Comparison of ENCODE assay signal across 29 cellular contexts in genomic region chr2:226680674-226681073, GRCh38.
"Had no signal": no experiment of that assay in that cellular context is flagged by ENCODE, and none has a peak within 500 bp of the region (broad histone marks: within the 10 kb centered on the region; RNA-seq: fewer than 3 reads in every experiment).

No MANE protein-coding gene starts in this region.

- ATAC-seq: naive thymus-derived CD8-positive, alpha-beta T cell; natural killer cell treated with Interleukin-12 subunit alpha and Interleukin-12 subunit beta and Interleukin-15 and Interleukin-18, amount 100 ng/mL, for 72 hours; right cardiac atrium; sciatic nerve; stimulated activated memory B cell treated with anti-CD40 and anti-IgM and Interleukin-4, amounts not matched to agents 10 μg/mL and 1 μg/mL and 100 μg/mL, for 72 hours had no signal

- H3K4me1 Mint-ChIP-seq: stimulated activated memory B cell treated with anti-CD40 and anti-IgM and Interleukin-4, amounts not matched to agents 10 μg/mL and 1 μg/mL and 100 μg/mL, for 72 hours had no signal

- H3K4me2 ChIP-seq: smooth muscle cell had no signal

- DNase-seq: naive B cell; naive thymus-derived CD8-positive, alpha-beta T cell; nephron progenitor cell; nucleus accumbens; pancreas; right cardiac atrium; spleen; stimulated activated CD4-positive, alpha-beta T cell treated with anti-CD3 and anti-CD28 coated beads, Interleukin-12 subunit alpha, Interleukin-12 subunit beta, amount 100 ng/mL, for 4 hours; stimulated activated CD4-positive, alpha-beta T cell treated with anti-CD3 and anti-CD28 coated beads, Interleukin-1b, Interleukin-23, amount 100 ng/mL, for 48 hours; stimulated activated CD4-positive, alpha-beta T cell treated with anti-CD3 and anti-CD28 coated beads, Interleukin-4, amount 100 ng/mL, for 1 hour; stimulated activated CD4-positive, alpha-beta T cell treated with anti-CD3 and anti-CD28 coated beads, Interleukin-4, amount 100 ng/mL, for 4 hours; stimulated activated CD8-positive, alpha-beta memory T cell treated with anti-CD3 and anti-CD28 coated beads, Interleukin-4, amount 100 ng/mL, for 48 hours; stimulated activated naive CD4-positive, alpha-beta T cell treated with Interleukin-2 at 50 U/mL for 16 hours; substantia nigra; testis; tibial artery; transverse colon; upper lobe of left lung had no signal

- H3K36me3 Mint-ChIP-seq: naive B cell; naive thymus-derived CD8-positive, alpha-beta T cell; natural killer cell treated with Interleukin-12 subunit alpha and Interleukin-12 subunit beta and Interleukin-15 and Interleukin-18, amount 100 ng/mL, for 72 hours; stimulated activated memory B cell treated with anti-CD40 and anti-IgM and Interleukin-4, amounts not matched to agents 10 μg/mL and 1 μg/mL and 100 μg/mL, for 72 hours had no signal

- H3K9me3 ChIP-seq: neutrophil, pancreas, prostate gland, spleen, suprapubic skin, testis, tibial artery, transverse colon, upper lobe of left lung, vagina had no signal

- H3K27ac ChIP-seq: neutrophil, pancreas, prostate gland, spleen, suprapubic skin, testis, tibial artery, transverse colon, upper lobe of left lung, vagina had no signal

- H3K4me3 ChIP-seq: pancreas, prostate gland, smooth muscle cell, spleen, suprapubic skin, testis, tibial artery, transverse colon, upper lobe of left lung, vagina had no signal

- H3K27ac Mint-ChIP-seq: naive thymus-derived CD8-positive, alpha-beta T cell; natural killer cell treated with Interleukin-12 subunit alpha and Interleukin-12 subunit beta and Interleukin-15 and Interleukin-18, amount 100 ng/mL, for 72 hours; nephron progenitor cell; stimulated activated memory B cell treated with anti-CD40 and anti-IgM and Interleukin-4, amounts not matched to agents 10 μg/mL and 1 μg/mL and 100 μg/mL, for 72 hours; stimulated activated naive CD8-positive, alpha-beta T cell treated with anti-CD3 and anti-CD28 coated beads, Interleukin-15, Interleukin-2, amounts not matched to agents 100 ng/mL and 50 ng/mL, for 24 hours had no signal

- H3K27me3 ChIP-seq: pancreas, suprapubic skin, testis, tibial artery, transverse colon, upper lobe of left lung, vagina had no signal

- H3K4me1 ChIP-seq: pancreas, prostate gland, spleen, testis, tibial artery, upper lobe of left lung had no signal

- H3K9me3 Mint-ChIP-seq: naive thymus-derived CD8-positive, alpha-beta T cell; natural killer cell treated with Interleukin-12 subunit alpha and Interleukin-12 subunit beta and Interleukin-15 and Interleukin-18, amount 100 ng/mL, for 72 hours; neural crest cell; stimulated activated memory B cell treated with anti-CD40 and anti-IgM and Interleukin-4, amounts not matched to agents 10 μg/mL and 1 μg/mL and 100 μg/mL, for 72 hours; stimulated activated naive CD8-positive, alpha-beta T cell treated with anti-CD3 and anti-CD28 coated beads, Interleukin-15, Interleukin-2, amounts not matched to agents 100 ng/mL and 50 ng/mL, for 24 hours had no signal

- H3K36me3 ChIP-seq: neutrophil, pancreas, prostate gland, spleen, suprapubic skin, tibial artery, transverse colon, upper lobe of left lung, vagina had no signal

- FAIRE-seq: pancreas, urothelium cell line had no signal

- H3K27me3 Mint-ChIP-seq: stimulated activated naive CD8-positive, alpha-beta T cell treated with anti-CD3 and anti-CD28 coated beads, Interleukin-15, Interleukin-2, amounts not matched to agents 100 ng/mL and 50 ng/mL, for 24 hours had no signal

- H3K4me3 Mint-ChIP-seq: naive B cell; naive thymus-derived CD8-positive, alpha-beta T cell; natural killer cell treated with Interleukin-12 subunit alpha and Interleukin-12 subunit beta and Interleukin-15 and Interleukin-18, amount 100 ng/mL, for 72 hours; nephron progenitor cell; neural crest cell; stimulated activated memory B cell treated with anti-CD40 and anti-IgM and Interleukin-4, amounts not matched to agents 10 μg/mL and 1 μg/mL and 100 μg/mL, for 72 hours; stimulated activated naive CD8-positive, alpha-beta T cell treated with anti-CD3 and anti-CD28 coated beads, Interleukin-15, Interleukin-2, amounts not matched to agents 100 ng/mL and 50 ng/mL, for 24 hours had no signal
